In genomic region chr22:36292823-36293530, GRCh38 we compare ENCODE assay signal across 21 cellular contexts. TPM values are rescaled to one million over a fixed set of nuclear protein-coding genes. Genes with fewer than 3 reads are reported as not detected.
DNase-seq lines count a peak whose midpoint lies in the region; ATAC-seq, FAIRE-seq and TF ChIP-seq lines count a peak whose summit lies in the region.
"Had no signal": no experiment of that assay in that cellular context is flagged by ENCODE, and none has a peak within 500 bp of the region (broad histone marks: within the 10 kb centered on the region; RNA-seq: fewer than 3 reads in every experiment).

No MANE protein-coding gene starts in this region.

- no peak for TF ChIP-seq EP300 in GM12878 (IDR thresholded peaks at IDR 0.05; ENCODE audit: borderline replicate concordance in 1 of 2, control insufficient read depth in 1 of 2, low read depth in 2 of 2, low read length in 2 of 2)

- no peak for FAIRE-seq in GM12878 (lab: Jason Lieb, UNC)

- no peaks in the 10 kb centered on the region for H4K20me1 ChIP-seq in GM12878 (ENCODE audit: control insufficient read depth, insufficient read depth)

- no peak overlapping the region for H3K27ac ChIP-seq in CD4-positive, alpha-beta memory T cell (ENCODE audit: low read depth, low read length)
- no peak overlapping the region for H3K27ac ChIP-seq in GM12878 (ENCODE audit: control insufficient read depth, insufficient read depth)
- H3K27ac ChIP-seq in naive thymus-derived CD4-positive, alpha-beta T cell (ENCODE audit: low read depth, low read length) = peak overlapping the region; percentile 14
- H3K27ac ChIP-seq: 22Rv1 had no signal

- H3K79me2 ChIP-seq in GM12878 (ENCODE audit: control insufficient read depth, insufficient read depth, low read length) = no peaks in the 10 kb centered on the region

- TF ChIP-seq CTCF in GM12878 (IDR thresholded peaks at IDR 0.05 in 2 of 3, conservative IDR thresholded peaks at IDR 0.05 in 1 of 3; ENCODE audit: control insufficient read depth in 2 of 3, extremely low read depth in 1 of 3, insufficient read depth in 1 of 3, low read depth in 3 of 3, low read length in 3 of 3) = no peak

- no peaks in the 10 kb centered on the region for H3K9me3 ChIP-seq in CD4-positive, alpha-beta memory T cell (ENCODE audit: control insufficient read depth in 1 of 2, low read length in 2 of 2)
- H3K9me3 ChIP-seq in GM12878 (replicated peaks; ENCODE audit: control insufficient read depth, insufficient read depth, low read length) = no peaks in the 10 kb centered on the region
- H3K9me3 ChIP-seq in naive thymus-derived CD4-positive, alpha-beta T cell (ENCODE audit: control insufficient read depth in 2 of 3, low read length in 3 of 3) = peaks cover 0 to 7% (median 0%) of the 10 kb centered on the region in 3 experiments
- H3K9me3 ChIP-seq: BE2C had no signal

- H3K36me3 Mint-ChIP-seq in T-helper 2 cell treated with Interferon-gamma antibody and Interleukin-4, amounts not matched to agents 5 μg/mL and 100 μg/mL, for 36 hours (ENCODE audit: low read depth) = peaks cover 79% of the 10 kb centered on the region
- peaks cover 78 to 82% of the 10 kb centered on the region in 2 donors for H3K36me3 Mint-ChIP-seq in CD4-positive, alpha-beta memory T cell
- peaks cover 29 to 82% (median 65%) of the 10 kb centered on the region in 5 donors for H3K36me3 Mint-ChIP-seq in naive thymus-derived CD4-positive, alpha-beta T cell

- TF ChIP-seq RAD21 in GM12878 (IDR thresholded peaks at IDR 0.05; ENCODE audit: insufficient read depth, low read depth, low read length) = no peak

- H3K4me2 ChIP-seq in GM12878 (ENCODE audit: control insufficient read depth, insufficient read depth) = no peak overlapping the region

- no peak overlapping the region for H3K4me3 Mint-ChIP-seq in T-helper 2 cell treated with Interferon-gamma antibody and Interleukin-4, amounts not matched to agents 5 μg/mL and 100 μg/mL, for 36 hours
- peak overlapping the region in 4 of 8 donors; percentile 11 to 46 (median 30) for H3K4me3 Mint-ChIP-seq in CD4-positive, alpha-beta memory T cell
- peak overlapping the region in 1 of 10 donors; percentile 6 for H3K4me3 Mint-ChIP-seq in naive thymus-derived CD4-positive, alpha-beta T cell
- H3K4me3 Mint-ChIP-seq: brain had no signal

- H3K9ac ChIP-seq in GM12878 (ENCODE audit: control insufficient read depth, insufficient read depth, low read length) = no peak overlapping the region

- 0 out of 2 replicates have a peak, but pooled peaks have one; percentile 4 for TF ChIP-seq POLR2A in GM12878 (IDR thresholded peaks at IDR 0.05; ENCODE audit: low read depth, low read length)

- H3K4me1 Mint-ChIP-seq in T-helper 2 cell treated with Interferon-gamma antibody and Interleukin-4, amounts not matched to agents 5 μg/mL and 100 μg/mL, for 36 hours (ENCODE audit: low read depth) = peaks cover 35% of the 10 kb centered on the region
- H3K4me1 Mint-ChIP-seq in CD4-positive, alpha-beta memory T cell = peaks cover 30 to 76% (median 52%) of the 10 kb centered on the region in 4 donors
- peaks cover 30 to 48% (median 37%) of the 10 kb centered on the region in 7 donors for H3K4me1 Mint-ChIP-seq in naive thymus-derived CD4-positive, alpha-beta T cell
- H3K4me1 Mint-ChIP-seq: brain had no signal

- 90% methylated on average over 16 of the region's 17 CpGs for WGBS in GM12878 (ENCODE audit: insufficient coverage, insufficient replicate concordance, low lambda C conversion rate, missing lambda C conversion rate)

- CTCF ChIA-PET in CD4-positive, alpha-beta memory T cell (lab: Charles Lee; ENCODE audit: partially characterized antibody) = interaction anchor here (1.1 to 2.5 kb wide), 5 partner anchors 7 to 193 kb away, joined by 3 to 19 read pairs (median 6); no protein-coding TSS in a partner anchor
- CTCF ChIA-PET in GM12878 (lab: Yijun Ruan, JAX) = interaction anchor here (0.6 to 1.7 kb wide), 6 partner anchors 8 to 177 kb away, joined by 3 to 6 read pairs (median 3); partner anchors contain the start of gene APOL2
- CTCF ChIA-PET in naive thymus-derived CD4-positive, alpha-beta T cell (lab: Charles Lee) = interaction anchor here (0.6 to 2.2 kb wide), 5 partner anchors 9 to 145 kb away, joined by 3 to 7 read pairs (median 4); no protein-coding TSS in a partner anchor

- H3K36me3 ChIP-seq in CD4-positive, alpha-beta memory T cell (ENCODE audit: insufficient read depth, low read length) = peaks cover 82% of the 10 kb centered on the region
- H3K36me3 ChIP-seq in GM12878 (ENCODE audit: control insufficient read depth in 2 of 2, insufficient read depth in 2 of 2, low read length in 1 of 2) = peaks cover 55 to 67% of the 10 kb centered on the region in 2 experiments
- peaks cover 58 to 86% (median 71%) of the 10 kb centered on the region in 3 experiments for H3K36me3 ChIP-seq in naive thymus-derived CD4-positive, alpha-beta T cell (ENCODE audit: control insufficient read depth in 2 of 3, insufficient read depth in 3 of 3, low read length in 3 of 3)

- no peaks in the 10 kb centered on the region for H3K9me3 Mint-ChIP-seq in T-helper 2 cell treated with Interferon-gamma antibody and Interleukin-4, amounts not matched to agents 5 μg/mL and 100 μg/mL, for 36 hours
- H3K9me3 Mint-ChIP-seq in CD4-positive, alpha-beta memory T cell = peaks cover 0 to 15% (median 0%) of the 10 kb centered on the region in 8 donors
- peaks cover 0 to 28% (median 3%) of the 10 kb centered on the region in 11 donors for H3K9me3 Mint-ChIP-seq in naive thymus-derived CD4-positive, alpha-beta T cell

- ATAC-seq in GM12878 = no peak
- no peak for ATAC-seq in naive thymus-derived CD4-positive, alpha-beta T cell

- SMC1A ChIA-PET in GM12878 (lab: Charles Lee; ENCODE audit: uncharacterized antibody, unreplicated experiment) = interaction anchor here (1.1 kb wide), 1 partner anchor 177 kb away, joined by 3 read pairs; no protein-coding TSS in a partner anchor

- peaks cover 59% of the 10 kb centered on the region for H3K4me1 ChIP-seq in CD4-positive, alpha-beta memory T cell (ENCODE audit: insufficient read depth, low read length)
- H3K4me1 ChIP-seq in GM12878 (ENCODE audit: control insufficient read depth, insufficient read depth, low read length) = no peaks in the 10 kb centered on the region
- peaks cover 19 to 20% of the 10 kb centered on the region in 2 donors for H3K4me1 ChIP-seq in naive thymus-derived CD4-positive, alpha-beta T cell (ENCODE audit: control insufficient read depth in 2 of 2, insufficient read depth in 2 of 2, low read length in 2 of 2)
- H3K4me1 ChIP-seq: BE2C had no signal

- H3K27ac Mint-ChIP-seq in T-helper 2 cell treated with Interferon-gamma antibody and Interleukin-4, amounts not matched to agents 5 μg/mL and 100 μg/mL, for 36 hours = peak overlapping the region; percentile 39
- H3K27ac Mint-ChIP-seq in CD4-positive, alpha-beta memory T cell = peak overlapping the region; percentile 68 to 94 (median 85)
- peak overlapping the region; percentile 51 to 91 (median 66) for H3K27ac Mint-ChIP-seq in naive thymus-derived CD4-positive, alpha-beta T cell
- H3K27ac Mint-ChIP-seq: brain had no signal

- in situ Hi-C loops in GM12878 (cut with MboI) = no loop called here

- no peaks in the 10 kb centered on the region for H3K27me3 ChIP-seq in CD4-positive, alpha-beta memory T cell (ENCODE audit: insufficient read depth, low read length)
- H3K27me3 ChIP-seq in GM12878 (replicated peaks in 1 of 2; ENCODE audit: control insufficient read depth in 2 of 2, insufficient read depth in 2 of 2, low read length in 1 of 2) = no peaks in the 10 kb centered on the region
- H3K27me3 ChIP-seq in naive thymus-derived CD4-positive, alpha-beta T cell (ENCODE audit: control insufficient read depth in 2 of 2, insufficient read depth in 2 of 2, low read length in 2 of 2) = no peaks in the 10 kb centered on the region
- H3K27me3 ChIP-seq: BE2C had no signal

- POLR2A ChIA-PET in CD4-positive, alpha-beta memory T cell (lab: Charles Lee; ENCODE audit: partially characterized antibody) = interaction anchor here (0.8 to 9.8 kb wide), 14 partner anchors 9 to 224 kb away, joined by 3 to 59 read pairs (median 4); partner anchors contain the start of gene TXN2
- POLR2A ChIA-PET in GM12878 (lab: Charles Lee) = no interaction called here
- POLR2A ChIA-PET in naive thymus-derived CD4-positive, alpha-beta T cell (lab: Charles Lee) = interaction anchor here (1.2 to 2.1 kb wide), 3 partner anchors 12 to 54 kb away, joined by 3 to 5 read pairs (median 4); partner anchors contain the start of gene APOL2

- DNase-seq in T-helper 2 cell treated with Interferon-gamma antibody and Interleukin-4, amounts not matched to agents 5 μg/mL and 100 μg/mL, for 36 hours (ENCODE audit: low spot score) = no peak
- DNase-seq in T-helper 2 cell = no peak
- DNase-seq in CD4-positive, alpha-beta memory T cell = no peak
- no peak for DNase-seq in GM12878 (ENCODE audit: low read depth, low spot score)
- DNase-seq in naive thymus-derived CD4-positive, alpha-beta T cell = no peak
- DNase-seq in NCI-H526 treated with DMSO at 0.1 percent for 48 hours (lab: John Stamatoyannopoulos, UW) = no peak
- no peak for DNase-seq in stimulated activated CD8-positive, alpha-beta memory T cell treated with anti-CD3 and anti-CD28 coated beads, Interleukin-4, amount 100 ng/mL, for 48 hours
- DNase-seq in AML-193 (lab: John Stamatoyannopoulos, UW) = no peak
- DNase-seq: activated gamma-delta T cell treated with Interleukin-2 at 50 U/mL for 16 hours, BE2C, dermis blood vessel endothelial cell, erythroblast, Kasumi-1, NCI-H1105, NCI-H526, SHP77 treated with DMSO at 0.1 percent for 48 hours, T-helper 1 cell had no signal

- intact Hi-C loops in CD4-positive, alpha-beta memory T cell (cut with micrococcal nuclease) = no loop called here
- intact Hi-C loops in GM12878 (cut with micrococcal nuclease; ENCODE audit: unreplicated experiment) = no loop called here
- intact Hi-C loops in naive thymus-derived CD4-positive, alpha-beta T cell (cut with micrococcal nuclease) = no loop called here

- H3K27me3 Mint-ChIP-seq in T-helper 2 cell treated with Interferon-gamma antibody and Interleukin-4, amounts not matched to agents 5 μg/mL and 100 μg/mL, for 36 hours (ENCODE audit: low read depth) = no peaks in the 10 kb centered on the region
- H3K27me3 Mint-ChIP-seq in CD4-positive, alpha-beta memory T cell = no peaks in the 10 kb centered on the region
- no peaks in the 10 kb centered on the region for H3K27me3 Mint-ChIP-seq in naive thymus-derived CD4-positive, alpha-beta T cell

- H3K4me3 ChIP-seq in CD4-positive, alpha-beta memory T cell (ENCODE audit: low read length in 2 of 2) = no peak overlapping the region
- no peak overlapping the region for H3K4me3 ChIP-seq in GM12878
- H3K4me3 ChIP-seq in naive thymus-derived CD4-positive, alpha-beta T cell (ENCODE audit: low read length) = no peak overlapping the region
- H3K4me3 ChIP-seq: skin epidermis had no signal

- TSS peak; percentile 62 for BruUV-seq in GM12878 (replicated peaks; lab: Mats Ljungman, UMichigan)

- RAD21 ChIA-PET in GM12878 (lab: Charles Lee; ENCODE audit: unreplicated experiment) = no interaction called here

- no peak overlapping the region for H2AFZ ChIP-seq in GM12878 (ENCODE audit: control insufficient read depth, low read depth, low read length)

RNA-seq across cellular contexts. Expression of gene APOL1, which starts 40.0 kb away (rescaled TPM):
- total RNA-seq in CD4-positive, alpha-beta memory T cell = 10 to 100 TPM; 27.5 to 31.2 TPM
- 10 to 100 TPM in 1 of 2 donors, 1 to 10 TPM in 1; 6.3 to 24.9 TPM for polyA plus RNA-seq in CD4-positive, alpha-beta memory T cell
- total RNA-seq in GM12878 (2013; cell fraction: nucleolus; rRNA removed) = 27.2 and 29.3 TPM in 2 replicates
- total RNA-seq in GM12878 (2014; rRNA removed) (13.7 and 14.4 TPM in 2 replicates), GM12878 (2014; rRNA removed; fragmentation: Illumina TruSeq; extraction: Trizol) (12.6 and 13.1 TPM in 2 replicates), GM12878 (2021) (27.4 and 28.6 TPM in 2 replicates)
- polyA plus RNA-seq in GM12878 (2011; ENCODE audit: low read depth) = 63.5 TPM
- polyA plus RNA-seq in GM12878 (2011; rRNA removed) (27.2 and 42.0 TPM in 2 replicates), GM12878 (2014; fragmentation: Illumina TruSeq; extraction: Trizol) (20.6 and 25.3 TPM in 2 replicates), GM12878 (2014; fragmentation: Nextera tagmentation; extraction: Ambion mirVana) (10 to 100 TPM in 1 of 2 experiments, 1 to 10 TPM in 1; 9.0 to 10.7 TPM), GM12878 (2014; rRNA removed) (18.3 and 18.7 TPM in 2 replicates), GM12878 (2016; fragmentation: Nextera tagmentation; extraction: Ambion mirVana) (10 to 100 TPM; 17.2 to 18.0 TPM)
- 38.4 and 39.9 TPM in 2 replicates for polyA plus RNA-seq in GM12878 (2011; cell fraction: cytosol; rRNA removed)
- 65.7 and 104 TPM in 2 replicates for polyA plus RNA-seq in GM12878 (2011; cell fraction: nucleus; rRNA removed)
- polyA plus RNA-seq in GM12878 (2012) = 68.7 and 73.3 TPM in 2 replicates
- 33.8 and 34.1 TPM in 2 replicates for polyA minus RNA-seq in GM12878 (2011; rRNA and poly(A)+ RNA removed)
- 11.8 and 16.4 TPM in 2 replicates for polyA minus RNA-seq in GM12878 (2011; cell fraction: cytosol; rRNA and poly(A)+ RNA removed)
- polyA minus RNA-seq in GM12878 (2011; cell fraction: nucleus; rRNA and poly(A)+ RNA removed) = 15.2 and 21.3 TPM in 2 replicates
- 10 to 100 TPM in 4 of 5 experiments, 1 to 10 TPM in 1; 8.6 to 91.1 (median 18.4) TPM for total RNA-seq in naive thymus-derived CD4-positive, alpha-beta T cell
- polyA plus RNA-seq in naive thymus-derived CD4-positive, alpha-beta T cell = 10 to 100 TPM in 1 of 2 donors, 1 to 10 TPM in 1; 6.2 to 14.9 TPM
- total RNA-seq: G401 had no signal

RNA-seq across cellular contexts. Expression of gene APOL2, which starts 53.6 kb away (rescaled TPM):
- total RNA-seq in CD4-positive, alpha-beta memory T cell = 100 to 1,000 TPM in 1 of 2 experiments, 10 to 100 TPM in 1; 96.4 to 103 TPM
- polyA plus RNA-seq in CD4-positive, alpha-beta memory T cell = 10 to 100 TPM; 24.4 to 27.0 TPM
- total RNA-seq in GM12878 (2013; cell fraction: nucleolus; rRNA removed) = 49.8 and 51.5 TPM in 2 replicates
- 25.1 and 26.6 TPM in 2 replicates for total RNA-seq in GM12878 (2014; rRNA removed)
- total RNA-seq in GM12878 (2014; rRNA removed; fragmentation: Illumina TruSeq; extraction: Trizol) = 27.0 and 27.3 TPM in 2 replicates
- total RNA-seq in GM12878 (2021) = 29.0 and 32.9 TPM in 2 replicates
- polyA plus RNA-seq in GM12878 (2011; ENCODE audit: low read depth) = 33.3 TPM
- polyA plus RNA-seq in GM12878 (2011; rRNA removed) = 32.6 and 39.9 TPM in 2 replicates
- 46.3 and 57.5 TPM in 2 replicates for polyA plus RNA-seq in GM12878 (2011; cell fraction: cytosol; rRNA removed)
- polyA plus RNA-seq in GM12878 (2011; cell fraction: nucleus; rRNA removed) = 60.3 and 68.3 TPM in 2 replicates
- polyA plus RNA-seq in GM12878 (2012) = 50.1 and 55.3 TPM in 2 replicates
- 22.3 and 24.9 TPM in 2 replicates for polyA plus RNA-seq in GM12878 (2014; fragmentation: Illumina TruSeq; extraction: Trizol)
- 10 to 100 TPM in 1 of 2 experiments, 1 to 10 TPM in 1; 4.4 to 14.7 TPM for polyA plus RNA-seq in GM12878 (2014; fragmentation: Nextera tagmentation; extraction: Ambion mirVana)
- 26.9 and 27.4 TPM in 2 replicates for polyA plus RNA-seq in GM12878 (2014; rRNA removed)
- 10 to 100 TPM; 12.3 to 13.7 TPM for polyA plus RNA-seq in GM12878 (2016; fragmentation: Nextera tagmentation; extraction: Ambion mirVana)
- 65.0 and 103 TPM in 2 replicates for polyA minus RNA-seq in GM12878 (2011; rRNA and poly(A)+ RNA removed)
- polyA minus RNA-seq in GM12878 (2011; cell fraction: cytosol; rRNA and poly(A)+ RNA removed) = 17.5 and 18.0 TPM in 2 replicates
- polyA minus RNA-seq in GM12878 (2011; cell fraction: nucleus; rRNA and poly(A)+ RNA removed) = 14.6 and 21.5 TPM in 2 replicates
- 100 to 1,000 TPM in 1 of 5 experiments, 10 to 100 TPM in 4; 30.1 to 133 (median 66.9) TPM for total RNA-seq in naive thymus-derived CD4-positive, alpha-beta T cell
- polyA plus RNA-seq in naive thymus-derived CD4-positive, alpha-beta T cell = 10 to 100 TPM; 13.4 to 14.9 TPM
